Comparison of ENCODE assay signal across 1 cellular context in the genomic region with DNA sequence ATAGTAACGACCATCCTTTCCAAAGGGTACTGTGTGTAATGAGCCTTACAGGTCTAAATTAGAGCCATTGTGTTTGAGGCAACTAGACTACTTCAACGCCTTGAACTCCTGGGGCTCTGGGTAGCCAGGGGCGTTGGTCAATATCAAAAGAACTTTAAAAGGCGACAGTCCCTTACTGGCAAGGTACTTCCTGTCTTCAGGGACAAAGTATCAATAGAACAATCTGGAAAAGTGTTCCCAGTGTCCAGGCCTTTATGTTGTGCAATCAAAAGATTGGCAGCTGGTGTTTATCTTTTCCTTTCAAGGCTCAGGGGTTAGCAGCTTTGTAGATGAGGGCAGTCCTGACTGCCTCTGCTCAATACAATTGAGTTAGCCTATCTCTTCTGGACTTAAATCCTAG.
A peak's percentile ranks its signal among the peaks of the same experiment; 100 is the strongest.
TF ChIP-seq lines count a peak whose summit lies in the region.

No MANE protein-coding gene starts in this region.

TF ChIP-seq in HepG2, 621 proteins besides CTCF, POLR2A, EP300 and RAD21 (continued from another document and continues in another):
- TF ChIP-seq, protein P1, sequence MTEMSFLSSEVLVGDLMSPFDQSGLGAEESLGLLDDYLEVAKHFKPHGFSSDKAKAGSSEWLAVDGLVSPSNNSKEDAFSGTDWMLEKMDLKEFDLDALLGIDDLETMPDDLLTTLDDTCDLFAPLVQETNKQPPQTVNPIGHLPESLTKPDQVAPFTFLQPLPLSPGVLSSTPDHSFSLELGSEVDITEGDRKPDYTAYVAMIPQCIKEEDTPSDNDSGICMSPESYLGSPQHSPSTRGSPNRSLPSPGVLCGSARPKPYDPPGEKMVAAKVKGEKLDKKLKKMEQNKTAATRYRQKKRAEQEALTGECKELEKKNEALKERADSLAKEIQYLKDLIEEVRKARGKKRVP (CRISPR knock-in tag; IDR thresholded peaks at IDR 0.05), result no peak
- TF ChIP-seq, protein P2, sequence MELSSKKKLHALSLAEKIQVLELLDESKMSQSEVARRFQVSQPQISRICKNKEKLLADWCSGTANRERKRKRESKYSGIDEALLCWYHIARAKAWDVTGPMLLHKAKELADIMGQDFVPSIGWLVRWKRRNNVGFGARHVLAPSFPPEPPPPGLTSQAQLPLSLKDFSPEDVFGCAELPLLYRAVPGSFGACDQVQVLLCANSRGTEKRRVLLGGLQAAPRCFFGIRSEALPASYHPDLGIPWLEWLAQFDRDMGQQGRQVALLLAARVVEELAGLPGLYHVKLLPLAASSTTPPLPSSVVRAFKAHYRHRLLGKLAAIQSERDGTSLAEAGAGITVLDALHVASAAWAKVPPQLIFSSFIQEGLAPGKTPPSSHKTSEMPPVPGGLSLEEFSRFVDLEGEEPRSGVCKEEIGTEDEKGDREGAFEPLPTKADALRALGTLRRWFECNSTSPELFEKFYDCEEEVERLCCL (CRISPR knock-in tag; IDR thresholded peaks at IDR 0.05; ENCODE audit: borderline replicate concordance), result no peak
- no peak for TF ChIP-seq ZNF263 (CRISPR knock-in tag; IDR thresholded peaks at IDR 0.05)
- no peak for TF ChIP-seq ARNT (IDR thresholded peaks at IDR 0.05)
- no peak for TF ChIP-seq FUBP1 (CRISPR knock-in tag; IDR thresholded peaks at IDR 0.05; ENCODE audit: borderline replicate concordance)
- TF ChIP-seq MLLT10 (CRISPR knock-in tag; IDR thresholded peaks at IDR 0.05), result no peak
- TF ChIP-seq MED13 (CRISPR knock-in tag; IDR thresholded peaks at IDR 0.05), result no peak
- no peak for TF ChIP-seq REXO4 (CRISPR knock-in tag; IDR thresholded peaks at IDR 0.05; ENCODE audit: borderline replicate concordance)
- TF ChIP-seq, protein P3, sequence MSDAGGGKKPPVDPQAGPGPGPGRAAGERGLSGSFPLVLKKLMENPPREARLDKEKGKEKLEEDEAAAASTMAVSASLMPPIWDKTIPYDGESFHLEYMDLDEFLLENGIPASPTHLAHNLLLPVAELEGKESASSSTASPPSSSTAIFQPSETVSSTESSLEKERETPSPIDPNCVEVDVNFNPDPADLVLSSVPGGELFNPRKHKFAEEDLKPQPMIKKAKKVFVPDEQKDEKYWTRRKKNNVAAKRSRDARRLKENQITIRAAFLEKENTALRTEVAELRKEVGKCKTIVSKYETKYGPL (CRISPR knock-in tag; IDR thresholded peaks at IDR 0.05), result no peak
- TF ChIP-seq RARA (CRISPR knock-in tag; IDR thresholded peaks at IDR 0.05), result peak; percentile 51; the same call in 1 of the 2 replicates
- TF ChIP-seq NR2F2 (IDR thresholded peaks at IDR 0.05; ENCODE audit: borderline replicate concordance, low read depth), result peak; percentile 63
- no peak for TF ChIP-seq ZNF513 (CRISPR knock-in tag; conservative IDR thresholded peaks at IDR 0.05)
- no peak for TF ChIP-seq SMAD1 (CRISPR knock-in tag; IDR thresholded peaks at IDR 0.05; ENCODE audit: borderline replicate concordance, low read depth)
- TF ChIP-seq ZBTB2 (CRISPR knock-in tag; IDR thresholded peaks at IDR 0.05; ENCODE audit: low read depth), result no peak
- TF ChIP-seq, protein P4, sequence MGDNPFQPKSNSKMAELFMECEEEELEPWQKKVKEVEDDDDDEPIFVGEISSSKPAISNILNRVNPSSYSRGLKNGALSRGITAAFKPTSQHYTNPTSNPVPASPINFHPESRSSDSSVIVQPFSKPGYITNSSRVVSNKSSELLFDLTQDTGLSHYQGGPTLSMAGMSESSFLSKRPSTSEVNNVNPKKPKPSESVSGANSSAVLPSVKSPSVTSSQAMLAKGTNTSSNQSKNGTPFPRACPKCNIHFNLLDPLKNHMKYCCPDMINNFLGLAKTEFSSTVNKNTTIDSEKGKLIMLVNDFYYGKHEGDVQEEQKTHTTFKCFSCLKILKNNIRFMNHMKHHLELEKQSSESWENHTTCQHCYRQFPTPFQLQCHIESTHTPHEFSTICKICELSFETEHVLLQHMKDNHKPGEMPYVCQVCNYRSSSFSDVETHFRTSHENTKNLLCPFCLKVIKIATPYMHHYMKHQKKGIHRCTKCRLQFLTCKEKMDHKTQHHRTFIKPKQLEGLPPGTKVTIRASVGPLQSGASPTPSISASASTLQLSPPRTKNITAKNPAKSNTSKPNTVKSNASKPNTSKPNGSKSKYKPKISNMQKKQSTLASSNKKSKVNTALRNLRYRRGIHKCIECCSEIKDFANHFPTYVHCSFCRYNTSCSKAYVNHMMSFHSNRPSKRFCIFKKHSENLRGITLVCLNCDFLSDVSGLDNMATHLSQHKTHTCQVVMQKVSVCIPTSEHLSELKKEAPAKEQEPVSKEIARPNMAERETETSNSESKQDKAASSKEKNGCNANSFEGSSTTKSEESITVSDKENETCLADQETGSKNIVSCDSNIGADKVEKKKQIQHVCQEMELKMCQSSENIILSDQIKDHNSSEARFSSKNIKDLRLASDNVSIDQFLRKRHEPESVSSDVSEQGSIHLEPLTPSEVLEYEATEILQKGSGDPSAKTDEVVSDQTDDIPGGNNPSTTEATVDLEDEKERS (CRISPR knock-in tag; IDR thresholded peaks at IDR 0.05), result peak; percentile 62; the same call in 1 of the 2 replicates
- TF ChIP-seq NR2C2 (CRISPR knock-in tag; IDR thresholded peaks at IDR 0.05; ENCODE audit: borderline replicate concordance), result peak; percentile 49; the same call in 1 of the 2 replicates
- no peak for TF ChIP-seq EZH2 (conservative IDR thresholded peaks at IDR 0.05; ENCODE audit: low read depth, low read length)
- TF ChIP-seq NONO (IDR thresholded peaks at IDR 0.05), result no peak
- TF ChIP-seq NONO (CRISPR knock-in tag; conservative IDR thresholded peaks at IDR 0.05), result no peak
- TF ChIP-seq ZNF660 (CRISPR knock-in tag; IDR thresholded peaks at IDR 0.05; ENCODE audit: borderline replicate concordance, low read depth), result no peak
- TF ChIP-seq, protein P5, sequence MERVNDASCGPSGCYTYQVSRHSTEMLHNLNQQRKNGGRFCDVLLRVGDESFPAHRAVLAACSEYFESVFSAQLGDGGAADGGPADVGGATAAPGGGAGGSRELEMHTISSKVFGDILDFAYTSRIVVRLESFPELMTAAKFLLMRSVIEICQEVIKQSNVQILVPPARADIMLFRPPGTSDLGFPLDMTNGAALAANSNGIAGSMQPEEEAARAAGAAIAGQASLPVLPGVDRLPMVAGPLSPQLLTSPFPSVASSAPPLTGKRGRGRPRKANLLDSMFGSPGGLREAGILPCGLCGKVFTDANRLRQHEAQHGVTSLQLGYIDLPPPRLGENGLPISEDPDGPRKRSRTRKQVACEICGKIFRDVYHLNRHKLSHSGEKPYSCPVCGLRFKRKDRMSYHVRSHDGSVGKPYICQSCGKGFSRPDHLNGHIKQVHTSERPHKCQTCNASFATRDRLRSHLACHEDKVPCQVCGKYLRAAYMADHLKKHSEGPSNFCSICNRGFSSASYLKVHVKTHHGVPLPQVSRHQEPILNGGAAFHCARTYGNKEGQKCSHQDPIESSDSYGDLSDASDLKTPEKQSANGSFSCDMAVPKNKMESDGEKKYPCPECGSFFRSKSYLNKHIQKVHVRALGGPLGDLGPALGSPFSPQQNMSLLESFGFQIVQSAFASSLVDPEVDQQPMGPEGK (CRISPR knock-in tag; IDR thresholded peaks at IDR 0.05), result no peak
- no peak for TF ChIP-seq ZNF510 (CRISPR knock-in tag; IDR thresholded peaks at IDR 0.05; ENCODE audit: low read depth)
- TF ChIP-seq ZNF225 (CRISPR knock-in tag; IDR thresholded peaks at IDR 0.05), result no peak
- no peak for TF ChIP-seq ZNF7 (CRISPR knock-in tag; IDR thresholded peaks at IDR 0.05)
- TF ChIP-seq PITX1 (CRISPR knock-in tag; IDR thresholded peaks at IDR 0.05), result no peak
- TF ChIP-seq ZNF83 (CRISPR knock-in tag; IDR thresholded peaks at IDR 0.05; ENCODE audit: borderline replicate concordance), result no peak
- 0 out of 2 replicates have a peak, but pooled peaks have one; percentile 32 for TF ChIP-seq NFKBIZ (CRISPR knock-in tag; IDR thresholded peaks at IDR 0.05)
- TF ChIP-seq ZFP36 (IDR thresholded peaks at IDR 0.05; ENCODE audit: borderline replicate concordance, low read depth, low read length, partially characterized antibody), result no peak
- TF ChIP-seq RFXAP (CRISPR knock-in tag; IDR thresholded peaks at IDR 0.05; ENCODE audit: borderline replicate concordance), result no peak
- no peak for TF ChIP-seq ZNF468 (CRISPR knock-in tag; IDR thresholded peaks at IDR 0.05)
- no peak for TF ChIP-seq ZNF121 (CRISPR knock-in tag; IDR thresholded peaks at IDR 0.05)
- TF ChIP-seq, protein P6, sequence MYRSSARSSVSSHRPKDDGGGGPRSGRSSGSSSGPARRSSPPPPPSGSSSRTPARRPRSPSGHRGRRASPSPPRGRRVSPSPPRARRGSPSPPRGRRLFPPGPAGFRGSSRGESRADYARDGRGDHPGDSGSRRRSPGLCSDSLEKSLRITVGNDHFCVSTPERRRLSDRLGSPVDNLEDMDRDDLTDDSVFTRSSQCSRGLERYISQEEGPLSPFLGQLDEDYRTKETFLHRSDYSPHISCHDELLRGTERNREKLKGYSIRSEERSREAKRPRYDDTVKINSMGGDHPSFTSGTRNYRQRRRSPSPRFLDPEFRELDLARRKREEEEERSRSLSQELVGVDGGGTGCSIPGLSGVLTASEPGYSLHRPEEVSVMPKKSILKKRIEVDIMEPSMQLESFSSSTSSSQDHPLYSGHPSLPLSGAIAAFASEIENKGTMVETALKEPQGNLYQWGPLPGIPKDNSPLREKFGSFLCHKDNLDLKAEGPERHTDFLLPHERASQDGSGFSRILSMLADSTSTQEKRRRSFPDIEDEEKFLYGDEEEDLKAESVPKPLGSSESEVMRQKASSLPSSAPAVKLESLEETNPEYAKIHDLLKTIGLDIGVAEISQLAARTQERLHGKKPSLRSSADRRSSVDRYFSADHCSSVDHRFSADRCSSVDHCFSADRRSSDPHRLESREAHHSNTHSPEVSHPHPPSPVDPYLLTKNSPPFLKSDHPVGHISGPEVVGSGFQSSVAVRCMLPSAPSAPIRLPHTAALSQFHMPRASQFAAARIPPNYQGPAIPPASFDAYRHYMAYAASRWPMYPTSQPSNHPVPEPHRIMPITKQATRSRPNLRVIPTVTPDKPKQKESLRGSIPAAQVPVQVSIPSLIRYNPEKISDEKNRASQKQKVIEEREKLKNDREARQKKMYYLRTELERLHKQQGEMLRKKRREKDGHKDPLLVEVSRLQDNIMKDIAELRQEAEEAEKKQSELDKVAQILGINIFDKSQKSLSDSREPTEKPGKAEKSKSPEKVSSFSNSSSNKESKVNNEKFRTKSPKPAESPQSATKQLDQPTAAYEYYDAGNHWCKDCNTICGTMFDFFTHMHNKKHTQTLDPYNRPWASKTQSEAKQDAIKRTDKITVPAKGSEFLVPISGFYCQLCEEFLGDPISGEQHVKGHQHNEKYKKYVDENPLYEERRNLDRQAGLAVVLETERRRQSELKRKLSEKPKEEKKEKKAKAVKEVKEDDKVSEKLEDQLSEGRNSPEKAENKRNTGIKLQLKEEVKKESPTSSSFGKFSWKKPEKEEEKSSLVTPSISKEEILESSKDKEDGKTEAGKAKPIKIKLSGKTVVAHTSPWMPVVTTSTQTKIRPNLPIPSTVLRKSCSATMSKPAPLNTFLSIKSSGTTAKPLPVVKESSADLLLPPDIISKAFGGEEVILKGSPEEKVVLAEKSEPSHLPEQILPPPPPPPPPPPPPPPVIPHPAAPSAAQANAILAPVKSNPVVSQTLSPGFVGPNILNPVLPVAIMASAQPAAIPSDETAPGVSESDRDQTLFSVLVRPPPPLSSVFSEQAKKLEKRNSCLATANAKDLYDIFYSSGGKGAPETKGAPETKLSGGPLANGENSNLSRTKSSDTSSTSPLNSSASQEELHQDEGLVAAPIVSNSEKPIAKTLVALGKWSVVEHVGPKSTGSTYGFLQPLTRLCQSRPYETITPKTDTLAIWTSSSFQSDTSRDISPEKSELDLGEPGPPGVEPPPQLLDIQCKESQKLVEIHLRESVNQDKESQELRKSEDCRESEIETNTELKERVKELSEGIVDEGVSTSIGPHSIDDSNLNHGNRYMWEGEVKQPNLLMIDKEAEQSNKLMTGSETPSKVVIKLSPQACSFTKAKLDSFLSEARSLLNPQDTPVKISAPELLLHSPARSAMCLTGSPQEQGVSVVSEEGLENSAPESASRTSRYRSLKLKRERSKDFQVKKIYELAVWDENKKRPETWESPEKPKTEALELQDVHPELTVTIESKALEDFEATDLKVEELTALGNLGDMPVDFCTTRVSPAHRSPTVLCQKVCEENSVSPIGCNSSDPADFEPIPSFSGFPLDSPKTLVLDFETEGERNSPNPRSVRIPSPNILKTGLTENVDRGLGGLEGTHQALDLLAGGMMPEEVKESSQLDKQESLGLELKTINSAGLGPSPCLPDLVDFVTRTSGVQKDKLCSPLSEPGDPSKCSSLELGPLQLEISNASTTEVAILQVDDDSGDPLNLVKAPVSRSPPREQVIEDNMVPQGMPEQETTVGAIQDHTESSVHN (CRISPR knock-in tag; IDR thresholded peaks at IDR 0.05), result no peak
- no peak for TF ChIP-seq ZNF431 (CRISPR knock-in tag; IDR thresholded peaks at IDR 0.05; ENCODE audit: borderline replicate concordance, low read depth)
- TF ChIP-seq ZNF777 (CRISPR knock-in tag; IDR thresholded peaks at IDR 0.05), result no peak
- TF ChIP-seq RBAK (CRISPR knock-in tag; IDR thresholded peaks at IDR 0.05), result no peak
- TF ChIP-seq FOXO1 (CRISPR knock-in tag; IDR thresholded peaks at IDR 0.05), result peak; percentile 61; the same call in 1 of the 2 replicates
- TF ChIP-seq ZNF550 (CRISPR knock-in tag; IDR thresholded peaks at IDR 0.05; ENCODE audit: borderline replicate concordance), result no peak
- peak; percentile 97 for TF ChIP-seq POGZ (CRISPR knock-in tag; IDR thresholded peaks at IDR 0.05)
